ENCODE assay signal across 27 cellular contexts in genomic region chr9:69495331-69495730, GRCh38.
"Had no signal": no experiment of that assay in that cellular context is flagged by ENCODE, and none has a peak within 500 bp of the region (broad histone marks: within the 10 kb centered on the region; RNA-seq: fewer than 3 reads in every experiment).

No MANE protein-coding gene starts in this region.

- H3K4me3 ChIP-seq: adrenal gland, ascending aorta, colonic mucosa, dorsolateral prefrontal cortex, gastroesophageal sphincter, sigmoid colon, testis, vagina had no signal

- H3K27ac Mint-ChIP-seq: activated CD8-positive, alpha-beta T cell treated with anti-CD3 and anti-CD28 coated beads, Interleukin-2, amount 10 ng/mL, durations not matched to agents 7 days and 5 days; activated naive CD8-positive, alpha-beta T cell; activated T-cell treated with anti-CD3 and anti-CD28 coated beads, Interleukin-2, amount 50 U/mL, for 24 hours; activated T-helper 2 cell treated with anti-CD3 and anti-CD28 coated beads, Interferon-gamma antibody, Interleukin-2, Interleukin-4, amounts not matched to agents 10 μg/mL and 5 μg/mL and 100 μg/mL, durations not matched to agents 14 hours and 24 hours and 36 hours; nephron had no signal

- H3K36me3 Mint-ChIP-seq: activated naive CD8-positive, alpha-beta T cell had no signal

- H3K36me3 ChIP-seq: adrenal gland, ascending aorta, brain microvascular endothelial cell, colonic mucosa, gastroesophageal sphincter, sigmoid colon, vagina had no signal

- H3K4me1 ChIP-seq: adrenal gland, ascending aorta, colonic mucosa, gastroesophageal sphincter, sigmoid colon, testis, vagina had no signal

- ATAC-seq: activated CD8-positive, alpha-beta T cell treated with anti-CD3 and anti-CD28 coated beads, Interleukin-2, amount 10 ng/mL, durations not matched to agents 7 days and 5 days; gastroesophageal sphincter had no signal

- H3K9me3 ChIP-seq: adrenal gland, ascending aorta, colonic mucosa, gastroesophageal sphincter, sigmoid colon, testis, vagina had no signal

- DNase-seq: activated CD4-positive, alpha-beta T cell treated with anti-CD3 and anti-CD28 coated beads for 1 hour; activated CD4-positive, alpha-beta T cell treated with anti-CD3 and anti-CD28 coated beads, Interleukin-2, amount 50 U/mL, for 1 hour; activated CD8-positive, alpha-beta memory T cell treated with anti-CD3 and anti-CD28 coated beads, Interleukin-2, amount 50 U/mL, for 4 hours; activated CD8-positive, alpha-beta T cell treated with anti-CD3 and anti-CD28 coated beads, Interleukin-2, amount 10 ng/mL, durations not matched to agents 7 days and 5 days; activated naive CD4-positive, alpha-beta T cell; activated T-cell treated with anti-CD3 and anti-CD28 coated beads, Interleukin-2, amount 50 U/mL, for 24 hours; adrenal gland; brain microvascular endothelial cell; colonic mucosa; dorsolateral prefrontal cortex; head of caudate nucleus; hypothalamus; mesenchymal stem cell; occipital lobe; sigmoid colon; stimulated activated CD4-positive, alpha-beta T cell treated with anti-CD3 and anti-CD28 coated beads, Interleukin-4, amount 100 ng/mL, for 1 hour; stimulated activated naive CD4-positive, alpha-beta T cell; T-helper 9 cell; testis; trophoblast cell had no signal

- H3K27me3 Mint-ChIP-seq: activated T-cell treated with anti-CD3 and anti-CD28 coated beads, Interleukin-2, amount 50 U/mL, for 24 hours had no signal

- H3K9me3 Mint-ChIP-seq: activated T-cell treated with anti-CD3 and anti-CD28 coated beads, Interleukin-2, amount 50 U/mL, for 24 hours; activated T-helper 2 cell treated with anti-CD3 and anti-CD28 coated beads, Interferon-gamma antibody, Interleukin-2, Interleukin-4, amounts not matched to agents 10 μg/mL and 5 μg/mL and 100 μg/mL, durations not matched to agents 14 hours and 24 hours and 36 hours; central memory CD8-positive, alpha-beta T cell; nephron had no signal

- H3K4me3 Mint-ChIP-seq: activated CD8-positive, alpha-beta T cell treated with anti-CD3 and anti-CD28 coated beads, Interleukin-2, amount 10 ng/mL, durations not matched to agents 7 days and 5 days; activated naive CD8-positive, alpha-beta T cell; activated T-cell treated with anti-CD3 and anti-CD28 coated beads, Interleukin-2, amount 50 U/mL, for 24 hours; central memory CD8-positive, alpha-beta T cell; nephron had no signal

- H3K27ac ChIP-seq: adrenal gland, ascending aorta, brain microvascular endothelial cell, colonic mucosa, dorsolateral prefrontal cortex, gastroesophageal sphincter, sigmoid colon, testis, vagina had no signal

- H3K4me1 Mint-ChIP-seq: central memory CD8-positive, alpha-beta T cell had no signal

- H3K27me3 ChIP-seq: adrenal gland, ascending aorta, brain microvascular endothelial cell, colonic mucosa, dorsolateral prefrontal cortex, gastroesophageal sphincter, sigmoid colon, testis, vagina had no signal
